15 cellular contexts compared by ENCODE assay signal in genomic region chr5:173800340-173800739, GRCh38.
"Had no signal": no experiment of that assay in that cellular context is flagged by ENCODE, and none has a peak within 500 bp of the region (broad histone marks: within the 10 kb centered on the region; RNA-seq: fewer than 3 reads in every experiment).

No MANE protein-coding gene starts in this region.

- H3K4me3 ChIP-seq: cardiac muscle cell, lower lobe of right lung, ovary, stomach, testis had no signal

- H3K27me3 ChIP-seq: cardiac muscle cell, ovary, stomach, testis had no signal

- H3K4me1 ChIP-seq: testis had no signal

- H3K36me3 ChIP-seq: cardiac muscle cell, lower lobe of right lung, ovary, stomach had no signal

- ATAC-seq: activated CD4-positive, CD25-positive, alpha-beta regulatory T cell treated with anti-CD3 and anti-CD28 coated beads, Interleukin-2, amount 50 U/mL, for 24 hours; esophagus mucosa; T-cell had no signal

- DNase-seq: activated naive CD4-positive, alpha-beta T cell treated with Interleukin-2 at 50 U/mL for 16 hours; aorta; glutamatergic neuron; lower lobe of right lung; midbrain; ovary; stimulated activated CD4-positive, alpha-beta T cell treated with anti-CD3 and anti-CD28 coated beads, Interleukin-12 subunit alpha, Interleukin-12 subunit beta, amount 100 ng/mL, for 4 hours; stimulated activated CD4-positive, alpha-beta T cell treated with anti-CD3 and anti-CD28 coated beads, Interleukin-2, amount 100 ng/mL, for 24 hours; stomach; T-cell; T1000; testis had no signal

- H3K27ac ChIP-seq: cardiac muscle cell, lower lobe of right lung, ovary, stomach, testis had no signal

- H3K9me3 ChIP-seq: lower lobe of right lung, ovary, stomach, testis had no signal

- H3K27ac Mint-ChIP-seq: T-cell had no signal

- H3K36me3 Mint-ChIP-seq: T-cell had no signal

- H3K4me3 Mint-ChIP-seq: T-cell had no signal

- H3K4me1 Mint-ChIP-seq: T-cell had no signal
